In genomic region chr9:27590636-27591035, GRCh38 we compare ENCODE assay signal across 13 cellular contexts.
"Had no signal": no experiment of that assay in that cellular context is flagged by ENCODE, and none has a peak within 500 bp of the region (broad histone marks: within the 10 kb centered on the region; RNA-seq: fewer than 3 reads in every experiment).

No MANE protein-coding gene starts in this region.

- ATAC-seq: activated naive CD8-positive, alpha-beta T cell treated with anti-CD3 and anti-CD28 coated beads, Interleukin-2, amount 50 U/mL, for 24 hours; activated T-helper 17 cell treated with anti-CD3 and anti-CD28 coated beads, Interleukin-2, amount 50 U/mL, for 72 hours; psoas muscle; right lobe of liver; stimulated activated effector memory CD8-positive, alpha-beta T cell treated with anti-CD3 and anti-CD28 coated beads, Interleukin-12 subunit alpha, Interleukin-12 subunit beta, amount 100 ng/mL, for 72 hours had no signal

- H3K4me3 ChIP-seq: ascending aorta, breast epithelium, psoas muscle, right lobe of liver had no signal

- H3K9me3 ChIP-seq: ascending aorta, breast epithelium, psoas muscle, right lobe of liver had no signal

- H3K27ac ChIP-seq: ascending aorta, breast epithelium, psoas muscle, right lobe of liver had no signal

- DNase-seq: activated CD4-positive, alpha-beta T cell treated with anti-CD3 and anti-CD28 coated beads for 1 hour; activated CD4-positive, alpha-beta T cell treated with anti-CD3 and anti-CD28 coated beads, Interleukin-2, amount 50 U/mL, for 4 hours; activated naive CD4-positive, alpha-beta T cell treated with Interleukin-2 at 50 U/mL for 16 hours; activated naive CD8-positive, alpha-beta T cell treated with anti-CD3 and anti-CD28 coated beads, Interleukin-2, amount 50 U/mL, for 24 hours; activated T-cell treated with anti-CD3 and anti-CD28 coated beads for 4 hours; nephron progenitor cell; psoas muscle; right lobe of liver; stimulated activated CD4-positive, alpha-beta T cell treated with anti-CD3 and anti-CD28 coated beads, Interleukin-12 subunit alpha, Interleukin-12 subunit beta, amount 100 ng/mL, for 4 hours had no signal

- H3K27me3 ChIP-seq: ascending aorta, breast epithelium, right lobe of liver had no signal

- H3K4me1 ChIP-seq: ascending aorta, breast epithelium, psoas muscle, right lobe of liver had no signal

- H3K36me3 ChIP-seq: ascending aorta, breast epithelium, right lobe of liver had no signal
